In genomic region chr3:122461834-122462233, GRCh38 we compare ENCODE assay signal across 26 cellular contexts. TPM values are rescaled to one million over a fixed set of nuclear protein-coding genes. Genes with fewer than 3 reads are reported as not detected.
A peak's percentile ranks its signal among the peaks of the same experiment; 100 is the strongest.
DNase-seq lines count a peak whose midpoint lies in the region; ATAC-seq, FAIRE-seq and TF ChIP-seq lines count a peak whose summit lies in the region.
"Had no signal": no experiment of that assay in that cellular context is flagged by ENCODE, and none has a peak within 500 bp of the region (broad histone marks: within the 10 kb centered on the region; RNA-seq: fewer than 3 reads in every experiment).

No MANE protein-coding gene starts in this region.

- H3K4me2 ChIP-seq in Loucy (ENCODE audit: low read depth, low read length, poor library complexity, severe bottlenecking), result peak overlapping the region; percentile 41
- H3K4me2 ChIP-seq: BLaER1, GM23338 had no signal

- no peak overlapping the region for H3K4me3 ChIP-seq in Loucy (ENCODE audit: low read length, poor library complexity, severe bottlenecking)
- H3K4me3 ChIP-seq: BLaER1, GM23338, SJSA1 had no signal

- H3K79me2 ChIP-seq in Loucy (ENCODE audit: insufficient read depth, low read length), result peaks cover 6% of the 10 kb centered on the region; the same call in 1 of the 2 replicates

- no peak overlapping the region for H3K9ac ChIP-seq in Loucy (ENCODE audit: low read depth, low read length, poor library complexity, severe bottlenecking)
- H3K9ac ChIP-seq: BLaER1 had no signal

- no peak for TF ChIP-seq POLR2A in GM12891 (IDR thresholded peaks at IDR 0.05; ENCODE audit: low read depth, low read length)

- no peaks in the 10 kb centered on the region for H3K9me3 ChIP-seq in Loucy (ENCODE audit: insufficient read depth, low read depth, low read length)
- H3K9me3 ChIP-seq: BLaER1, SJSA1 had no signal

- H3K27ac Mint-ChIP-seq in central memory CD8-positive, alpha-beta T cell (ENCODE audit: low read depth), result peak overlapping the region; percentile 6
- H3K27ac Mint-ChIP-seq in naive B cell, result peak overlapping the region in 4 of 6 donors; percentile 22 to 44 (median 42)
- H3K27ac Mint-ChIP-seq: CD4-positive, alpha-beta T cell; GM23338; IgD-negative memory B cell had no signal

- DNase-seq in GM12891 (ENCODE audit: insufficient read length, low spot score), result no peak
- DNase-seq in central memory CD8-positive, alpha-beta T cell (ENCODE audit: low spot score in 2 of 2), result no peak
- DNase-seq in naive B cell, result no peak
- no peak for DNase-seq in HUDEP-2 (lab: John Stamatoyannopoulos, UW; ENCODE audit: unreplicated experiment in 76 of 76)
- no peak for DNase-seq in putamen (ENCODE audit: low spot score)
- DNase-seq: ACHN; CD4-positive, alpha-beta T cell; COR-L47; DMS79; HCEC 1CT; Karpas-422; MM.1S; NCI-H1092; NCI-H1436; NCI-H187 treated with DMSO at 0.1 percent for 48 hours; NCI-H2107; NCI-H446 treated with DMSO at 0.1 percent for 48 hours; NCI-H526 treated with DMSO at 0.1 percent for 48 hours; OCI-M1 had no signal

- H3K4me1 ChIP-seq in Loucy (ENCODE audit: insufficient read depth, low read length, poor library complexity, severe bottlenecking), result peaks cover 17% of the 10 kb centered on the region
- H3K4me1 ChIP-seq: BLaER1, SJSA1 had no signal

- no peaks in the 10 kb centered on the region for H3K27me3 Mint-ChIP-seq in central memory CD8-positive, alpha-beta T cell
- no peaks in the 10 kb centered on the region for H3K27me3 Mint-ChIP-seq in naive B cell
- H3K27me3 Mint-ChIP-seq: CD4-positive, alpha-beta T cell; IgD-negative memory B cell had no signal

- no peaks in the 10 kb centered on the region for H3K9me2 ChIP-seq in Loucy (replicated peaks; ENCODE audit: low read depth, low read length)

- peaks cover 50% of the 10 kb centered on the region for H3K36me3 Mint-ChIP-seq in central memory CD8-positive, alpha-beta T cell (ENCODE audit: insufficient read depth)
- H3K36me3 Mint-ChIP-seq in naive B cell, result peaks cover 7 to 24% of the 10 kb centered on the region in 2 donors

- H3K4me1 Mint-ChIP-seq in central memory CD8-positive, alpha-beta T cell, result no peaks in the 10 kb centered on the region
- H3K4me1 Mint-ChIP-seq in naive B cell, result no peaks in the 10 kb centered on the region
- H3K4me1 Mint-ChIP-seq: GM23338 had no signal

- peak; percentile 40 for FAIRE-seq in GM12891 (lab: Jason Lieb, UNC)

- TF ChIP-seq CTCF in Loucy (conservative IDR thresholded peaks at IDR 0.05; ENCODE audit: low read length), result no peak

- H2AFZ ChIP-seq in Loucy (ENCODE audit: low read length), result no peak overlapping the region
- H2AFZ ChIP-seq: GM23338 had no signal

- H3K4me3 Mint-ChIP-seq in central memory CD8-positive, alpha-beta T cell, result no peak overlapping the region
- H3K4me3 Mint-ChIP-seq in naive B cell, result no peak overlapping the region
- H3K4me3 Mint-ChIP-seq: CD4-positive, alpha-beta T cell; GM23338; IgD-negative memory B cell had no signal

- H3K27me3 ChIP-seq in Loucy (ENCODE audit: insufficient read depth, low read length, poor library complexity, severe bottlenecking), result no peaks in the 10 kb centered on the region
- H3K27me3 ChIP-seq: BLaER1, SJSA1 had no signal

- peaks cover 34% of the 10 kb centered on the region for H4K20me1 ChIP-seq in Loucy (ENCODE audit: insufficient read depth, low read length, poor library complexity, severe bottlenecking)

- no peak for ATAC-seq in central memory CD8-positive, alpha-beta T cell (replicated peaks; ENCODE audit: extremely low read depth, poor library complexity, severe bottlenecking)
- ATAC-seq in naive B cell (ENCODE audit: low read depth in 2 of 2) (no peak), HG03469 (IDR thresholded peaks at IDR 0.05; ENCODE audit: unreplicated experiment) (no peak)
- ATAC-seq: GM23338, Right ventricle myocardium inferior had no signal

- H3K9me3 Mint-ChIP-seq in central memory CD8-positive, alpha-beta T cell, result no peaks in the 10 kb centered on the region
- no peaks in the 10 kb centered on the region for H3K9me3 Mint-ChIP-seq in naive B cell
- H3K9me3 Mint-ChIP-seq: CD4-positive, alpha-beta T cell; GM23338; IgD-negative memory B cell had no signal

- H3F3A ChIP-seq in Loucy (ENCODE audit: low read depth), result no peaks in the 10 kb centered on the region

- H3K36me3 ChIP-seq in Loucy (ENCODE audit: insufficient read depth, low read length), result peaks cover 91% of the 10 kb centered on the region

TF ChIP-seq in GM12891, 5 proteins besides CTCF, POLR2A, EP300 and RAD21:
- no peak for TF ChIP-seq TAF1 (IDR thresholded peaks at IDR 0.05; ENCODE audit: low read depth, low read length)
- no peak for TF ChIP-seq PAX5 (IDR thresholded peaks at IDR 0.05; ENCODE audit: insufficient read depth, low read length, severe bottlenecking)
- no peak for TF ChIP-seq SPI1 (IDR thresholded peaks at IDR 0.05; ENCODE audit: low read depth, low read length)
- TF ChIP-seq POU2F2 (IDR thresholded peaks at IDR 0.05; ENCODE audit: low read depth, low read length), result no peak
- TF ChIP-seq POLR2AphosphoS5 (IDR thresholded peaks at IDR 0.05; ENCODE audit: low read depth, low read length), result no peak

RNA-seq across cellular contexts. Expression of gene WDR5B, which starts 46.0 kb away (rescaled TPM):
- polyA plus RNA-seq in GM12891 (2012; ENCODE audit: low read depth, missing spikeins), result 1.5 TPM
- polyA plus RNA-seq in naive B cell (ENCODE audit: low read depth in 6 of 6), result 1 to 10 TPM in 5 of 6 donors, not detected in 1; 1.8 to 3.1 (median 2.6) TPM

RNA-seq across cellular contexts. Expression of gene KPNA1, which starts 52.9 kb away (rescaled TPM):
- polyA plus RNA-seq in GM12891 (2012; ENCODE audit: low read depth, missing spikeins), result 15.7 TPM
- 10 to 100 TPM; 31.5 to 44.1 (median 34.5) TPM for polyA plus RNA-seq in naive B cell (ENCODE audit: low read depth in 6 of 6)
